ENCODE assay signal across 37 cellular contexts in genomic region chr2:118521272-118521671, GRCh38.
DNase-seq lines count a peak whose midpoint lies in the region; ATAC-seq, FAIRE-seq and TF ChIP-seq lines count a peak whose summit lies in the region.
"Had no signal": no experiment of that assay in that cellular context is flagged by ENCODE, and none has a peak within 500 bp of the region (broad histone marks: within the 10 kb centered on the region; RNA-seq: fewer than 3 reads in every experiment).

No MANE protein-coding gene starts in this region.

- H3K9me3 Mint-ChIP-seq in natural killer cell treated with Interleukin-12 subunit alpha and Interleukin-12 subunit beta and Interleukin-15 and Interleukin-18, amount 100 ng/mL, for 72 hours = peaks cover 8% of the 10 kb centered on the region

- no peaks in the 10 kb centered on the region for H3K23me2 ChIP-seq in H1 (ENCODE audit: low read depth, low read length)

- no peak for TF ChIP-seq EP300 in K562 (IDR thresholded peaks at IDR 0.05; ENCODE audit: low read length)
- no peak for TF ChIP-seq EP300 in H1 (IDR thresholded peaks at IDR 0.05; ENCODE audit: borderline replicate concordance in 1 of 2, low read depth in 2 of 2, low read length in 2 of 2)

- no peak overlapping the region for H3K23ac ChIP-seq in H1 (ENCODE audit: insufficient read length)

- no peak overlapping the region for H4K91ac ChIP-seq in H1 (replicated peaks; ENCODE audit: insufficient read length, low read length)

- no peak overlapping the region for H4K5ac ChIP-seq in H1 (ENCODE audit: insufficient read length, low read depth, low read length)

- H3K9ac ChIP-seq in HCT116 (ENCODE audit: low read length) = no peak overlapping the region
- H3K9ac ChIP-seq in K562 (ENCODE audit: insufficient read depth in 1 of 2, low read depth in 2 of 2, low read length in 2 of 2) = no peak overlapping the region
- no peak overlapping the region for H3K9ac ChIP-seq in H1 (replicated peaks in 1 of 4; ENCODE audit: extremely low read depth in 1 of 4, low read depth in 3 of 4, low read length in 3 of 4)
- H3K9ac ChIP-seq in PC-3 (ENCODE audit: low read length) = no peak overlapping the region
- H3K9ac ChIP-seq: BLaER1; BLaER1 treated with 17β-estradiol and CSF1 and Interleukin-3, amounts not matched to agents 10 nM and 100 nM had no signal

- H4K20me1 ChIP-seq in HCT116 (ENCODE audit: insufficient read depth) (no peaks in the 10 kb centered on the region), K562 (replicated peaks; ENCODE audit: control insufficient read depth, insufficient read depth, low read length) (no peaks in the 10 kb centered on the region), H1 (replicated peaks in 1 of 2; ENCODE audit: control insufficient read depth in 1 of 2, insufficient read depth in 2 of 2, low read length in 2 of 2) (no peaks in the 10 kb centered on the region), PC-3 (ENCODE audit: low read length) (no peaks in the 10 kb centered on the region)
- H4K20me1 ChIP-seq: BLaER1; BLaER1 treated with 17β-estradiol and CSF1 and Interleukin-3, amounts not matched to agents 10 nM and 100 nM had no signal

- no peak overlapping the region for H3K4me2 ChIP-seq in HCT116 (ENCODE audit: low read length)
- no peak overlapping the region for H3K4me2 ChIP-seq in K562 (ENCODE audit: insufficient read depth, low read length)
- H3K4me2 ChIP-seq in H1 (ENCODE audit: insufficient read depth in 1 of 2, low read depth in 2 of 2, low read length in 2 of 2) = no peak overlapping the region
- H3K4me2 ChIP-seq in PC-3 (ENCODE audit: low read length) = no peak overlapping the region
- H3K4me2 ChIP-seq: A549; BLaER1; BLaER1 treated with 17β-estradiol and CSF1 and Interleukin-3, amounts not matched to agents 10 nM and 100 nM had no signal

- intact Hi-C loops in HCT116 (cut with micrococcal nuclease) = no loop called here
- intact Hi-C loops in K562 (cut with micrococcal nuclease) = no loop called here
- intact Hi-C loops in PC-3 (cut with micrococcal nuclease) = no loop called here

- H3K14ac ChIP-seq in H1 (ENCODE audit: insufficient read length) = no peak overlapping the region

- no peaks in the 10 kb centered on the region for H3K4me1 Mint-ChIP-seq in natural killer cell treated with Interleukin-12 subunit alpha and Interleukin-12 subunit beta and Interleukin-15 and Interleukin-18, amount 100 ng/mL, for 72 hours (ENCODE audit: low read depth in 2 of 2)
- H3K4me1 Mint-ChIP-seq: B cell; CD14-positive monocyte; CD4-positive, alpha-beta memory T cell; CD4-positive, CD25-positive, alpha-beta regulatory T cell; CD8-positive, alpha-beta memory T cell had no signal

- no peak overlapping the region for H2AK5ac ChIP-seq in H1 (ENCODE audit: low read depth, low read length)

- H3K79me1 ChIP-seq in H1 (ENCODE audit: low read depth, low read length) = no peaks in the 10 kb centered on the region

- no peak overlapping the region for H2BK5ac ChIP-seq in H1 (ENCODE audit: low read depth, low read length)

- BruUV-seq in HCT116 (replicated peaks; lab: Mats Ljungman, UMichigan) (no TSS peak), K562 (replicated peaks; lab: Mats Ljungman, UMichigan) (no TSS peak), PC-3 (replicated peaks; lab: Mats Ljungman, UMichigan) (no TSS peak)

- no peaks in the 10 kb centered on the region for H3K9me1 ChIP-seq in K562 (ENCODE audit: control insufficient read depth, insufficient read depth, low read length)

- POLR2A ChIA-PET in HCT116 (lab: Charles Lee) (no interaction called here), HEK293 (lab: Yijun Ruan, JAX) (no interaction called here), K562 (lab: Yijun Ruan, JAX) (no interaction called here), H1 (lab: Charles Lee; ENCODE audit: partially characterized antibody) (no interaction called here), PC-3 (lab: Charles Lee; ENCODE audit: unreplicated experiment) (no interaction called here)

- H3K36me3 ChIP-seq in HCT116 (ENCODE audit: control insufficient read depth in 1 of 2, insufficient read depth in 2 of 2, low read length in 2 of 2) = no peaks in the 10 kb centered on the region
- no peaks in the 10 kb centered on the region for H3K36me3 ChIP-seq in HEK293 (ENCODE audit: control insufficient read depth in 2 of 2, insufficient read depth in 1 of 2, low read length in 2 of 2)
- no peaks in the 10 kb centered on the region for H3K36me3 ChIP-seq in K562 (ENCODE audit: control insufficient read depth, insufficient read depth, low read length)
- 0 out of 8 replicates have a peak, but pooled peaks cover 0 to 5% (median 0%) of the 10 kb centered on the region in 4 experiments for H3K36me3 ChIP-seq in H1 (ENCODE audit: control insufficient read depth in 2 of 4, insufficient read depth in 4 of 4, low read length in 3 of 4)
- H3K36me3 ChIP-seq in PC-3 (ENCODE audit: low read depth, low read length) = no peaks in the 10 kb centered on the region
- H3K36me3 ChIP-seq: BE2C; BLaER1; BLaER1 treated with 17β-estradiol and CSF1 and Interleukin-3, amounts not matched to agents 10 nM and 100 nM had no signal

- FAIRE-seq in K562 (lab: Jason Lieb, UNC) = no peak
- FAIRE-seq in H1 (lab: Jason Lieb, UNC) = no peak
- no peak for FAIRE-seq in RCC 7860 (lab: Jason Lieb, UNC)
- FAIRE-seq: A204.1, A549, D721Med had no signal

- H2AFZ ChIP-seq in HCT116 (ENCODE audit: low read depth, low read length, poor library complexity, severe bottlenecking) (no peak overlapping the region), K562 (ENCODE audit: low read depth, low read length) (no peak overlapping the region), H1 (ENCODE audit: low read length) (no peak overlapping the region), PC-3 (ENCODE audit: low read length) (no peak overlapping the region)

- H3K27ac Mint-ChIP-seq in natural killer cell treated with Interleukin-12 subunit alpha and Interleukin-12 subunit beta and Interleukin-15 and Interleukin-18, amount 100 ng/mL, for 72 hours = no peak overlapping the region
- H3K27ac Mint-ChIP-seq: B cell; CD14-positive monocyte; CD4-positive, alpha-beta memory T cell; CD4-positive, alpha-beta T cell; CD4-positive, CD25-positive, alpha-beta regulatory T cell; CD8-positive, alpha-beta memory T cell; CD8-positive, alpha-beta T cell had no signal

- peaks cover 0 to 8% of the 10 kb centered on the region in 2 donors for H3K27me3 Mint-ChIP-seq in natural killer cell treated with Interleukin-12 subunit alpha and Interleukin-12 subunit beta and Interleukin-15 and Interleukin-18, amount 100 ng/mL, for 72 hours
- H3K27me3 Mint-ChIP-seq: B cell; CD4-positive, alpha-beta memory T cell; CD4-positive, CD25-positive, alpha-beta regulatory T cell; CD8-positive, alpha-beta memory T cell had no signal

- H2BK12ac ChIP-seq in H1 (ENCODE audit: low read depth, low read length) = no peak overlapping the region

- no peaks in the 10 kb centered on the region for H3F3A ChIP-seq in PC-3 (ENCODE audit: low read length, unreplicated experiment)

- no peak overlapping the region for H2BK120ac ChIP-seq in H1 (replicated peaks; ENCODE audit: low read depth, low read length)

- TF ChIP-seq RAD21 in HCT116 (IDR thresholded peaks at IDR 0.05; ENCODE audit: low read depth) (no peak), K562 (CRISPR knock-in tag; conservative IDR thresholded peaks at IDR 0.05 in 1 of 2, IDR thresholded peaks at IDR 0.05 in 1 of 2) (no peak), H1 (IDR thresholded peaks at IDR 0.05 in 1 of 2, conservative IDR thresholded peaks at IDR 0.05 in 1 of 2; ENCODE audit: low read depth in 2 of 2, low read length in 2 of 2) (no peak)

- CTCF ChIA-PET in HCT116 (lab: Charles Lee) (no interaction called here), HEK293 (lab: Yijun Ruan, JAX) (interaction anchor here (0.7 kb wide), 2 partner anchors 153 to 445 kb away, joined by 3 to 4 read pairs; no protein-coding TSS in a partner anchor), K562 (lab: Yijun Ruan, JAX; ENCODE audit: low intra/inter-chr PET ratio) (no interaction called here), H1 (lab: Charles Lee; ENCODE audit: partially characterized antibody) (interaction anchor here (1.3 kb wide), 1 partner anchor 31 kb away, joined by 4 read pairs; no protein-coding TSS in a partner anchor), PC-3 (lab: Charles Lee) (no interaction called here)

- no peak for TF ChIP-seq POLR2A in HCT116 (IDR thresholded peaks at IDR 0.05; ENCODE audit: borderline replicate concordance, extremely low read depth, insufficient read depth, insufficient read length)
- no peak for TF ChIP-seq POLR2A in K562 (conservative IDR thresholded peaks at IDR 0.05)
- TF ChIP-seq POLR2A in H1 (IDR thresholded peaks at IDR 0.05; ENCODE audit: control extremely low read depth in 1 of 2, low read depth in 2 of 2, low read length in 2 of 2) = no peak

- no peak overlapping the region for H3K27ac ChIP-seq in HCT116 (ENCODE audit: low read depth, low read length)
- no peak overlapping the region for H3K27ac ChIP-seq in HEK293 (ENCODE audit: extremely low read depth, low read depth, low read length)
- no peak overlapping the region for H3K27ac ChIP-seq in K562 (ENCODE audit: extremely low read depth, low read depth, low read length)
- no peak overlapping the region for H3K27ac ChIP-seq in H1 (ENCODE audit: low read depth, low read length)
- H3K27ac ChIP-seq in PC-3 (ENCODE audit: low read length) = no peak overlapping the region
- H3K27ac ChIP-seq: 22Rv1; A549; BLaER1; BLaER1 treated with 17β-estradiol and CSF1 and Interleukin-3, amounts not matched to agents 10 nM and 100 nM; C4-2B had no signal

- H3K4me3 ChIP-seq in HCT116 (replicated peaks in 1 of 2; ENCODE audit: low read depth in 1 of 2, low read length in 2 of 2) (no peak overlapping the region), HEK293 (ENCODE audit: low read depth, low read length) (no peak overlapping the region), K562 (no peak overlapping the region), H1 (ENCODE audit: extremely low read depth in 1 of 4, insufficient read depth in 2 of 4, low read depth in 3 of 4, low read length in 4 of 4) (no peak overlapping the region), PC-3 (ENCODE audit: low read length) (no peak overlapping the region)
- H3K4me3 ChIP-seq: A549; BLaER1; BLaER1 treated with 17β-estradiol and CSF1 and Interleukin-3, amounts not matched to agents 10 nM and 100 nM had no signal

- no peak overlapping the region for H3K56ac ChIP-seq in H1 (replicated peaks; ENCODE audit: insufficient read length, low read depth, low read length)

- H4K8ac ChIP-seq in H1 (ENCODE audit: extremely low read depth, insufficient read depth, low read length) = no peak overlapping the region

- no peak for ATAC-seq in HCT116
- no peak for ATAC-seq in K562
- no peak for ATAC-seq in PC-3
- no peak for ATAC-seq in natural killer cell treated with Interleukin-12 subunit alpha and Interleukin-12 subunit beta and Interleukin-15 and Interleukin-18, amount 100 ng/mL, for 72 hours
- ATAC-seq: A549; CD8-positive, alpha-beta T cell had no signal

- no peak overlapping the region for H3K18ac ChIP-seq in H1 (ENCODE audit: extremely low read depth, low read length)

- RAD21 ChIA-PET in HCT116 (lab: Charles Lee; ENCODE audit: low non-redundant PET in 1 of 2, low total read pairs in 2 of 2, uncharacterized antibody in 2 of 2, unreplicated experiment in 2 of 2) = no interaction called here

- in situ Hi-C loops in K562 (cut with MboI) = no loop called here

- no peaks in the 10 kb centered on the region for H3K4me1 ChIP-seq in HCT116 (ENCODE audit: control insufficient read depth in 1 of 2, insufficient read depth in 2 of 2, low read length in 2 of 2)
- H3K4me1 ChIP-seq in HEK293 (ENCODE audit: control insufficient read depth, insufficient read depth, low read length) = no peaks in the 10 kb centered on the region
- H3K4me1 ChIP-seq in K562 (replicated peaks in 1 of 2; ENCODE audit: control insufficient read depth in 2 of 2, insufficient read depth in 2 of 2, low read length in 2 of 2) = no peaks in the 10 kb centered on the region
- no peaks in the 10 kb centered on the region for H3K4me1 ChIP-seq in H1 (replicated peaks in 1 of 4; ENCODE audit: control insufficient read depth in 3 of 4, insufficient read depth in 4 of 4, low read length in 3 of 4)
- no peaks in the 10 kb centered on the region for H3K4me1 ChIP-seq in PC-3 (ENCODE audit: insufficient read depth, low read length)
- H3K4me1 ChIP-seq: A549; BE2C; BLaER1; BLaER1 treated with 17β-estradiol and CSF1 and Interleukin-3, amounts not matched to agents 10 nM and 100 nM; Caco-2 had no signal

- no peak for TF ChIP-seq CTCF in HCT116 (IDR thresholded peaks at IDR 0.05 in 2 of 3, conservative IDR thresholded peaks at IDR 0.05 in 1 of 3; ENCODE audit: borderline replicate concordance in 1 of 3, insufficient read depth in 1 of 3, low read depth in 2 of 3, low read length in 2 of 3)
- TF ChIP-seq CTCF in HEK293 (tag by site-specific recombination; IDR thresholded peaks at IDR 0.05) = no peak
- TF ChIP-seq CTCF in K562 (IDR thresholded peaks at IDR 0.05 in 2 of 3, conservative IDR thresholded peaks at IDR 0.05 in 1 of 3; ENCODE audit: insufficient read depth in 2 of 3, low read depth in 1 of 3, low read length in 3 of 3) = no peak
- no peak for TF ChIP-seq CTCF in H1 (IDR thresholded peaks at IDR 0.05; ENCODE audit: control extremely low read depth in 1 of 3, insufficient read depth in 1 of 3, low read depth in 1 of 3, low read length in 3 of 3)
- no peak for TF ChIP-seq CTCF in PC-3 (conservative IDR thresholded peaks at IDR 0.05; ENCODE audit: low read depth, low read length)

- H3K79me2 ChIP-seq in HCT116 (ENCODE audit: insufficient read depth, low read length) = no peaks in the 10 kb centered on the region
- no peaks in the 10 kb centered on the region for H3K79me2 ChIP-seq in K562 (ENCODE audit: control insufficient read depth, insufficient read depth, low read length)
- no peaks in the 10 kb centered on the region for H3K79me2 ChIP-seq in H1 (ENCODE audit: control insufficient read depth in 1 of 2, insufficient read depth in 2 of 2, low read length in 2 of 2)
- no peaks in the 10 kb centered on the region for H3K79me2 ChIP-seq in PC-3 (ENCODE audit: low read length)

- H3K9me2 ChIP-seq in HCT116 (ENCODE audit: insufficient read depth) (no peaks in the 10 kb centered on the region), PC-3 (replicated peaks; ENCODE audit: low read length) (no peaks in the 10 kb centered on the region)

- WGBS in K562 (ENCODE audit: insufficient coverage, low coverage, missing lambda C conversion rate) = 0% methylated on average over 3 of the region's 3 CpGs
- WGBS in H1 (ENCODE audit: extremely low coverage in 1 of 2, insufficient coverage in 1 of 2, insufficient read length in 1 of 2, insufficient replicate concordance in 2 of 2, low coverage in 1 of 2, low lambda C conversion rate in 2 of 2, missing lambda C conversion rate in 1 of 2), 2 experiments = 92% methylated on average over 3 of the region's 3 CpGs; no CpG with 5 or more reads in 1 of the 2 experiments

- no peak overlapping the region for H3K4ac ChIP-seq in H1 (replicated peaks; ENCODE audit: insufficient read length, low read depth, low read length)

- no peak overlapping the region for H2BK20ac ChIP-seq in H1 (ENCODE audit: low read length)

- no peak overlapping the region for H2BK15ac ChIP-seq in H1 (ENCODE audit: low read length)

- peaks cover 9% of the 10 kb centered on the region for H3K36me3 Mint-ChIP-seq in natural killer cell treated with Interleukin-12 subunit alpha and Interleukin-12 subunit beta and Interleukin-15 and Interleukin-18, amount 100 ng/mL, for 72 hours
- H3K36me3 Mint-ChIP-seq: CD14-positive monocyte; CD4-positive, alpha-beta memory T cell; CD4-positive, CD25-positive, alpha-beta regulatory T cell; CD8-positive, alpha-beta memory T cell; CD8-positive, alpha-beta T cell had no signal

- no peak overlapping the region for H3K4me3 Mint-ChIP-seq in natural killer cell treated with Interleukin-12 subunit alpha and Interleukin-12 subunit beta and Interleukin-15 and Interleukin-18, amount 100 ng/mL, for 72 hours
- H3K4me3 Mint-ChIP-seq: B cell; CD14-positive monocyte; CD4-positive, alpha-beta memory T cell; CD4-positive, alpha-beta T cell; CD4-positive, CD25-positive, alpha-beta regulatory T cell; CD8-positive, alpha-beta memory T cell; CD8-positive, alpha-beta T cell had no signal

- H3K27me3 ChIP-seq in HCT116 (ENCODE audit: insufficient read depth, low read length) (no peaks in the 10 kb centered on the region), K562 (ENCODE audit: control insufficient read depth in 2 of 2, insufficient read depth in 2 of 2, low read length in 2 of 2) (no peaks in the 10 kb centered on the region), H1 (replicated peaks in 1 of 4; ENCODE audit: control insufficient read depth in 3 of 4, extremely low read depth in 1 of 4, insufficient read depth in 3 of 4, low read length in 3 of 4) (no peaks in the 10 kb centered on the region), PC-3 (ENCODE audit: low read length) (no peaks in the 10 kb centered on the region)
- H3K27me3 ChIP-seq: BE2C; BLaER1; BLaER1 treated with 17β-estradiol and CSF1 and Interleukin-3, amounts not matched to agents 10 nM and 100 nM had no signal

- DNase-seq in HCT116 (ENCODE audit: low read depth, low spot score) (no peak), K562 (ENCODE audit: extremely low read depth in 1 of 4, low spot score in 3 of 4) (no peak), H1 (ENCODE audit: low read depth in 1 of 2, low spot score in 2 of 2) (no peak), PC-3 (no peak), T1000 (lab: John Stamatoyannopoulos, UW) (no peak), RCC 7860 (ENCODE audit: low spot score) (no peak)
- no peak for DNase-seq in natural killer cell treated with Interleukin-12 subunit alpha and Interleukin-12 subunit beta and Interleukin-15 and Interleukin-18, amount 100 ng/mL, for 72 hours (ENCODE audit: low spot score)
- DNase-seq: 8988T; ACHN; AML-193; BE2C; C1 segment of cervical spinal cord; Caco-2; Calu3; CD4-positive, alpha-beta memory T cell; CD4-positive, alpha-beta T cell; CD4-positive, CD25-positive, alpha-beta regulatory T cell; CD8-positive, alpha-beta memory T cell; CD8-positive, alpha-beta T cell; COR-L47; DMS 273 treated with DMSO at 0.1 percent for 48 hours; DMS153; DMS53; DMS79; DMS79 treated with DMSO at 0.1 percent for 48 hours; DND-41; EL had no signal

- H3K9me3 ChIP-seq in HCT116 (ENCODE audit: control insufficient read depth in 1 of 2, insufficient read depth in 1 of 2, low read depth in 1 of 2, low read length in 2 of 2) = peaks cover 0 to 10% of the 10 kb centered on the region in 2 experiments; a peak in 1 of 4 replicates
- H3K9me3 ChIP-seq in HEK293 (ENCODE audit: control insufficient read depth, insufficient read depth, low read depth, low read length) = no peaks in the 10 kb centered on the region; the same call in 1 of the 2 replicates
- H3K9me3 ChIP-seq in K562 (replicated peaks; ENCODE audit: control insufficient read depth, insufficient read depth, low read depth, low read length) = no peaks in the 10 kb centered on the region
- peaks cover 18 to 25% of the 10 kb centered on the region in 2 experiments for H3K9me3 ChIP-seq in H1 (ENCODE audit: insufficient read depth in 2 of 2, low read depth in 1 of 2, low read length in 1 of 2)
- H3K9me3 ChIP-seq in PC-3 (ENCODE audit: low read length) = peaks cover 24% of the 10 kb centered on the region
- H3K9me3 ChIP-seq: BE2C had no signal

Comparison
In these comparisons a context has a peak if more than half of its experiments do, and no peak if none do; other contexts are left out.
1. CTCF ChIA-PET loops: an anchor here in HEK293 (0.7 kb wide) and H1 (1.3 kb wide); none called in HCT116, K562 and PC-3.